ENCODE assay signal across 8 cellular contexts in genomic region chr18:36067118-36067957, GRCh38. TPM values are rescaled to one million over a fixed set of nuclear protein-coding genes. Genes with fewer than 3 reads are reported as not detected.
DNase-seq lines count a peak whose midpoint lies in the region; ATAC-seq, FAIRE-seq and TF ChIP-seq lines count a peak whose summit lies in the region.

TSS of gene RPRD1A (minus strand) at chr18:36067559. CDS start at chr18:36067404, 155 bp downstream.

- peak within 1 kb of the TSS; percentile 88 for H3K4me3 ChIP-seq in psoas muscle

- WGBS in psoas muscle, 3 donors: 0 to 1% (median 1%) methylated on average over 62 to 64 of the region's 64 CpGs

- peaks cover 14% of the 10 kb centered on the region for H3K4me1 ChIP-seq in psoas muscle

- peak within 1 kb of the TSS; percentile 76 for H3K27ac ChIP-seq in angular gyrus (ENCODE audit: low read depth, low read length)
- H3K27ac ChIP-seq in psoas muscle: peak within 1 kb of the TSS; percentile 95

- no peaks in the 10 kb centered on the region for H3K36me3 ChIP-seq in psoas muscle (ENCODE audit: insufficient read depth in 1 of 2, low read depth in 1 of 2)

- no peaks in the 10 kb centered on the region for H3K9me3 ChIP-seq in psoas muscle

- no peaks in the 10 kb centered on the region for H3K27me3 ChIP-seq in psoas muscle (ENCODE audit: insufficient read depth in 3 of 3, low read length in 2 of 3)

- FAIRE-seq in urothelium cell line (lab: Jason Lieb, UNC): peak; percentile 9

- ATAC-seq in GM18498 (IDR thresholded peaks at IDR 0.05; ENCODE audit: unreplicated experiment): peak; percentile 91
- ATAC-seq in HG02938 (IDR thresholded peaks at IDR 0.05; ENCODE audit: unreplicated experiment): peak; percentile 96
- ATAC-seq in left ventricle myocardium superior: peak; percentile 98
- peak; percentile 97 to 99 (median 98) for ATAC-seq in psoas muscle

- intact Hi-C loops in left ventricle myocardium superior (cut with micrococcal nuclease) (no loop called here), psoas muscle (cut with DNase I) (loop anchor here in 1 of 2 donors (5.0 kb wide), 1 partner anchor 60 kb away; the partner anchor contains the start of genes ELP2 and SLC39A6)

- DNase-seq in NCI-H187 (lab: John Stamatoyannopoulos, UW) (peak; percentile 82 to 87), T-helper 2 cell (peak; percentile 91 to 96 (median 94)), left ventricle myocardium superior (peak; percentile 99), psoas muscle (peak; percentile 98), urothelium cell line (ENCODE audit: low spot score) (peak; percentile 93)

- no peak for TF ChIP-seq CTCF in psoas muscle (IDR thresholded peaks at IDR 0.05)

RNA-seq across cellular contexts. Expression of gene RPRD1A, which starts in this region (rescaled TPM):
- total RNA-seq in left ventricle myocardium superior (57.4 TPM), psoas muscle (10 to 100 TPM; 41.5 to 59.0 (median 50.3) TPM)
- 10 to 100 TPM; 24.9 to 67.1 (median 32.8) TPM for polyA plus RNA-seq in psoas muscle

Comparison
In these comparisons a context has a peak if more than half of its experiments do, and no peak if none do; other contexts are left out.
1. Peak in every context shown above with its lines: DNase-seq, ATAC-seq, H3K4me3 ChIP-seq and H3K27ac ChIP-seq.